ENCODE assay signal across 18 cellular contexts in genomic region chr9:94183240-94183999, GRCh38.
A peak's percentile ranks its signal among the peaks of the same experiment; 100 is the strongest.
DNase-seq lines count a peak whose midpoint lies in the region; ATAC-seq and TF ChIP-seq lines count a peak whose summit lies in the region.
"Had no signal": no experiment of that assay in that cellular context is flagged by ENCODE, and none has a peak within 500 bp of the region (broad histone marks: within the 10 kb centered on the region; RNA-seq: fewer than 3 reads in every experiment).

No MANE protein-coding gene starts in this region.

- peaks cover 76% of the 10 kb centered on the region for H3K36me3 Mint-ChIP-seq in activated T-cell treated with anti-CD3 and anti-CD28 coated beads, Interleukin-2, amount 50 U/mL, for 24 hours (ENCODE audit: low read depth)
- H3K36me3 Mint-ChIP-seq in activated T-cell treated with anti-CD3 and anti-CD28 coated beads, Interleukin-2, amount 50 U/mL, for 4 hours (ENCODE audit: insufficient read depth): peaks cover 25% of the 10 kb centered on the region
- H3K36me3 Mint-ChIP-seq in T-helper 17 cell (ENCODE audit: low read depth) (no peaks in the 10 kb centered on the region), immature natural killer cell (no peaks in the 10 kb centered on the region), progenitor cell of endocrine pancreas (ENCODE audit: insufficient read depth) (peaks cover 31% of the 10 kb centered on the region)

- no peaks in the 10 kb centered on the region for H3K9me3 ChIP-seq in T-helper 17 cell (ENCODE audit: control insufficient read depth, low read length, poor library complexity, severe bottlenecking)
- H3K9me3 ChIP-seq: mucosa of descending colon had no signal

- peaks cover 49% of the 10 kb centered on the region for H3K4me1 Mint-ChIP-seq in activated T-cell treated with anti-CD3 and anti-CD28 coated beads, Interleukin-2, amount 50 U/mL, for 24 hours (ENCODE audit: low read depth)
- peaks cover 31% of the 10 kb centered on the region for H3K4me1 Mint-ChIP-seq in activated T-cell treated with anti-CD3 and anti-CD28 coated beads, Interleukin-2, amount 50 U/mL, for 4 hours (ENCODE audit: low read depth)
- H3K4me1 Mint-ChIP-seq in T-helper 17 cell (peaks cover 30% of the 10 kb centered on the region), immature natural killer cell (peaks cover 37 to 55% of the 10 kb centered on the region in 2 donors), progenitor cell of endocrine pancreas (ENCODE audit: low read depth) (peaks cover 10% of the 10 kb centered on the region)

- H3K27ac Mint-ChIP-seq in activated T-cell treated with anti-CD3 and anti-CD28 coated beads, Interleukin-2, amount 50 U/mL, for 24 hours: peak overlapping the region; percentile 72
- H3K27ac Mint-ChIP-seq in T-helper 17 cell (peak overlapping the region; percentile 60), immature natural killer cell (peak overlapping the region in 5 of 6 donors; percentile 10 to 76 (median 61)), progenitor cell of endocrine pancreas (no peak overlapping the region)

- no peaks in the 10 kb centered on the region for H3K9me3 Mint-ChIP-seq in activated T-cell treated with anti-CD3 and anti-CD28 coated beads, Interleukin-2, amount 50 U/mL, for 24 hours
- no peaks in the 10 kb centered on the region for H3K9me3 Mint-ChIP-seq in activated T-cell treated with anti-CD3 and anti-CD28 coated beads, Interleukin-2, amount 50 U/mL, for 4 hours
- no peaks in the 10 kb centered on the region for H3K9me3 Mint-ChIP-seq in immature natural killer cell
- peaks cover 8% of the 10 kb centered on the region for H3K9me3 Mint-ChIP-seq in progenitor cell of endocrine pancreas (ENCODE audit: low read depth)

- ATAC-seq in activated T-cell treated with anti-CD3 and anti-CD28 coated beads, Interleukin-2, amount 50 U/mL, for 4 hours: no peak
- ATAC-seq in T-helper 17 cell (no peak), HG02870 (IDR thresholded peaks at IDR 0.05; ENCODE audit: unreplicated experiment) (no peak)
- ATAC-seq in stimulated activated naive CD8-positive, alpha-beta T cell treated with anti-CD3 and anti-CD28 coated beads, Interleukin-15, Interleukin-2, amounts not matched to agents 100 U/mL and 50 U/mL, for 24 hours: peak; percentile 56
- ATAC-seq: Panc1 had no signal

- no peak for DNase-seq in activated T-cell treated with anti-CD3 and anti-CD28 coated beads, Interleukin-2, amount 50 U/mL, for 24 hours
- DNase-seq in activated T-cell treated with anti-CD3 and anti-CD28 coated beads, Interleukin-2, amount 50 U/mL, for 4 hours: no peak
- DNase-seq in T-helper 17 cell: no peak
- DNase-seq in immature natural killer cell: no peak
- no peak for DNase-seq in stimulated activated naive CD8-positive, alpha-beta T cell treated with anti-CD3 and anti-CD28 coated beads, Interleukin-15, Interleukin-2, amounts not matched to agents 100 U/mL and 50 U/mL, for 24 hours
- DNase-seq in retina: no peak
- no peak for DNase-seq in progenitor cell of endocrine pancreas (ENCODE audit: low spot score, unreplicated experiment)
- DNase-seq: brain microvascular endothelial cell; effector memory CD4-positive, alpha-beta T cell; foreskin melanocyte; left ventricle myocardium superior; mucosa of descending colon; NCI-H1092 treated with DMSO at 0.1 percent for 48 hours; small intestine; stimulated activated CD4-positive, alpha-beta T cell treated with anti-CD3 and anti-CD28 coated beads, Interleukin-2, amount 100 ng/mL, for 48 hours; trophoblast cell had no signal

- no peak for TF ChIP-seq CTCF in progenitor cell of endocrine pancreas (IDR thresholded peaks at IDR 0.05; ENCODE audit: unreplicated experiment)

- no peak overlapping the region for H3K4me3 Mint-ChIP-seq in activated T-cell treated with anti-CD3 and anti-CD28 coated beads, Interleukin-2, amount 50 U/mL, for 24 hours
- no peak overlapping the region for H3K4me3 Mint-ChIP-seq in activated T-cell treated with anti-CD3 and anti-CD28 coated beads, Interleukin-2, amount 50 U/mL, for 4 hours
- no peak overlapping the region for H3K4me3 Mint-ChIP-seq in T-helper 17 cell
- no peak overlapping the region for H3K4me3 Mint-ChIP-seq in immature natural killer cell
- no peak overlapping the region for H3K4me3 Mint-ChIP-seq in progenitor cell of endocrine pancreas (ENCODE audit: low read depth)

- no peaks in the 10 kb centered on the region for H3K27me3 Mint-ChIP-seq in activated T-cell treated with anti-CD3 and anti-CD28 coated beads, Interleukin-2, amount 50 U/mL, for 24 hours
- H3K27me3 Mint-ChIP-seq in activated T-cell treated with anti-CD3 and anti-CD28 coated beads, Interleukin-2, amount 50 U/mL, for 4 hours (ENCODE audit: low read depth): no peaks in the 10 kb centered on the region
- H3K27me3 Mint-ChIP-seq in T-helper 17 cell (no peaks in the 10 kb centered on the region), immature natural killer cell (ENCODE audit: low read depth in 3 of 3) (peaks cover 0 to 2% (median 0%) of the 10 kb centered on the region in 3 donors), progenitor cell of endocrine pancreas (no peaks in the 10 kb centered on the region)
